Comparison of ENCODE assay signal across 9 cellular contexts in genomic region chr15:68279779-68280745, GRCh38. TPM values are rescaled to one million over a fixed set of nuclear protein-coding genes. Genes with fewer than 3 reads are reported as not detected.
DNase-seq lines count a peak whose midpoint lies in the region; ATAC-seq and TF ChIP-seq lines count a peak whose summit lies in the region.
"Had no signal": no experiment of that assay in that cellular context is flagged by ENCODE, and none has a peak within 500 bp of the region (broad histone marks: within the 10 kb centered on the region; RNA-seq: fewer than 3 reads in every experiment).

No MANE protein-coding gene starts in this region.

- ATAC-seq in left lung (no peak), GM21515 (IDR thresholded peaks at IDR 0.05; ENCODE audit: unreplicated experiment) (no peak)

- H3K4me3 Mint-ChIP-seq in activated naive CD4-positive, alpha-beta T cell treated with anti-CD3 and anti-CD28 coated beads, Interleukin-2, amount 10 ng/mL, durations not matched to agents 7 days and 5 days = peak overlapping the region; percentile 99

- no peak for TF ChIP-seq CTCF in left lung (IDR thresholded peaks at IDR 0.05)
- TF ChIP-seq CTCF in transverse colon (IDR thresholded peaks at IDR 0.05) = no peak

- H3K36me3 ChIP-seq in adipocyte (ENCODE audit: control insufficient read depth, insufficient read depth, low read length, severe bottlenecking) = peaks cover 8% of the 10 kb centered on the region
- H3K36me3 ChIP-seq in left lung = peaks cover 0 to 12% of the 10 kb centered on the region in 2 donors
- H3K36me3 ChIP-seq in transverse colon = peaks cover 0 to 4% (median 0%) of the 10 kb centered on the region in 4 donors

- no peaks in the 10 kb centered on the region for H3K9me3 Mint-ChIP-seq in activated naive CD4-positive, alpha-beta T cell treated with anti-CD3 and anti-CD28 coated beads, Interleukin-2, amount 10 ng/mL, durations not matched to agents 7 days and 5 days

- 31 to 33% methylated on average over 10 to 11 of the region's 11 CpGs for WGBS in transverse colon (ENCODE audit: low coverage in 1 of 2), 2 donors

- H3K4me1 ChIP-seq in adipocyte (ENCODE audit: control insufficient read depth, insufficient read depth, low read length) = peaks cover 59% of the 10 kb centered on the region
- H3K4me1 ChIP-seq in left lung = peaks cover 23 to 66% of the 10 kb centered on the region in 2 donors
- peaks cover 17 to 58% (median 45%) of the 10 kb centered on the region in 4 donors for H3K4me1 ChIP-seq in transverse colon

- intact Hi-C loops in left lung (cut with DNase I) = no loop called here
- intact Hi-C loops in transverse colon (cut with DNase I; ENCODE audit: low total_unique reads) = no loop called here

- CTCF ChIA-PET in activated naive CD4-positive, alpha-beta T cell treated with anti-CD3 and anti-CD28 coated beads, Interleukin-2, amount 10 ng/mL, durations not matched to agents 7 days and 5 days (lab: Charles Lee) = interaction anchor here (1.2 to 3.5 kb wide), 5 partner anchors 9 to 27 kb away, joined by 4 to 16 read pairs (median 6); no protein-coding TSS in a partner anchor

- DNase-seq in activated naive CD4-positive, alpha-beta T cell treated with anti-CD3 and anti-CD28 coated beads, Interleukin-2, amount 10 ng/mL, durations not matched to agents 7 days and 5 days = no peak
- DNase-seq in activated naive CD4-positive, alpha-beta T cell treated with Interleukin-2 at 50 U/mL for 16 hours = no peak
- DNase-seq in adipocyte (ENCODE audit: low read depth) = no peak
- no peak for DNase-seq in left lung
- no peak for DNase-seq in transverse colon
- no peak for DNase-seq in SK-N-DZ (ENCODE audit: low spot score)
- DNase-seq in superior temporal gyrus (ENCODE audit: extremely low spot score) = no peak
- DNase-seq: NCI-H1930 had no signal

- in situ Hi-C loops in transverse colon (cut with MboI; ENCODE audit: low pct_ligation_motif_present in 1 of 4, low pct_unique_long_range_greater_than_20kb in 1 of 4, low sequenced_read_pairs in 3 of 4) = no loop called here

- no peaks in the 10 kb centered on the region for H3K27me3 Mint-ChIP-seq in activated naive CD4-positive, alpha-beta T cell treated with anti-CD3 and anti-CD28 coated beads, Interleukin-2, amount 10 ng/mL, durations not matched to agents 7 days and 5 days

- TF ChIP-seq EP300 in transverse colon (IDR thresholded peaks at IDR 0.05; ENCODE audit: low read depth) = no peak

- H3K9ac ChIP-seq in adipocyte (ENCODE audit: low read length) = peak overlapping the region; percentile 99

- TF ChIP-seq POLR2A in transverse colon (IDR thresholded peaks at IDR 0.05) = no peak

- H3K27me3 ChIP-seq in adipocyte (replicated peaks; ENCODE audit: control insufficient read depth, insufficient read depth, low read length) (no peaks in the 10 kb centered on the region), left lung (no peaks in the 10 kb centered on the region), transverse colon (no peaks in the 10 kb centered on the region)

- H3K4me3 ChIP-seq in adipocyte (ENCODE audit: low read length) = peak overlapping the region; percentile 97
- H3K4me3 ChIP-seq in left lung = peak overlapping the region; percentile 8 to 79
- peak overlapping the region; percentile 4 to 89 (median 60) for H3K4me3 ChIP-seq in transverse colon

- H3K36me3 Mint-ChIP-seq in activated naive CD4-positive, alpha-beta T cell treated with anti-CD3 and anti-CD28 coated beads, Interleukin-2, amount 10 ng/mL, durations not matched to agents 7 days and 5 days = peaks cover 28% of the 10 kb centered on the region

- H3K27ac ChIP-seq in left lung = peak overlapping the region; percentile 95 to 97
- H3K27ac ChIP-seq in transverse colon = peak overlapping the region; percentile 97 to 99 (median 98)

- H3K4me1 Mint-ChIP-seq in activated naive CD4-positive, alpha-beta T cell treated with anti-CD3 and anti-CD28 coated beads, Interleukin-2, amount 10 ng/mL, durations not matched to agents 7 days and 5 days = peaks cover 58% of the 10 kb centered on the region

- H3K27ac Mint-ChIP-seq in activated naive CD4-positive, alpha-beta T cell treated with anti-CD3 and anti-CD28 coated beads, Interleukin-2, amount 10 ng/mL, durations not matched to agents 7 days and 5 days = no peak overlapping the region

- no peaks in the 10 kb centered on the region for H3K9me3 ChIP-seq in adipocyte (ENCODE audit: control insufficient read depth, low read length)
- H3K9me3 ChIP-seq in left lung = no peaks in the 10 kb centered on the region
- H3K9me3 ChIP-seq in transverse colon = no peaks in the 10 kb centered on the region

RNA-seq across cellular contexts. Expression of gene FEM1B, which starts 2.5 kb away (rescaled TPM):
- total RNA-seq in left lung = 10 to 100 TPM; 44.1 to 44.4 TPM
- 10 to 100 TPM; 25.1 to 64.7 (median 43.0) TPM for total RNA-seq in transverse colon
- polyA plus RNA-seq in SK-N-DZ (2014; cell fraction: cytosol; rRNA removed) = 26.7 and 27.8 TPM in 2 replicates
- 11.4 and 12.3 TPM in 2 replicates for polyA plus RNA-seq in SK-N-DZ (2014; cell fraction: nucleus; rRNA removed)

RNA-seq across cellular contexts. Expression of gene CLN6, which starts 50.5 kb away (rescaled TPM):
- total RNA-seq in left lung (10 to 100 TPM; 28.3 to 50.3 TPM), transverse colon (10 to 100 TPM; 13.8 to 28.1 (median 18.2) TPM)
- 79.2 and 95.4 TPM in 2 replicates for polyA plus RNA-seq in SK-N-DZ (2014; cell fraction: cytosol; rRNA removed)
- polyA plus RNA-seq in SK-N-DZ (2014; cell fraction: nucleus; rRNA removed) = 103 and 107 TPM in 2 replicates

Comparison
In these comparisons a context has a peak if more than half of its experiments do, and no peak if none do; other contexts are left out.
1. H3K4me3 ChIP-seq: peak in every context shown above with its lines; median percentile 97 in adipocyte; 60 in transverse colon; 44 in left lung.